Comparison of ENCODE assay signal across 25 cellular contexts in the genomic region with DNA sequence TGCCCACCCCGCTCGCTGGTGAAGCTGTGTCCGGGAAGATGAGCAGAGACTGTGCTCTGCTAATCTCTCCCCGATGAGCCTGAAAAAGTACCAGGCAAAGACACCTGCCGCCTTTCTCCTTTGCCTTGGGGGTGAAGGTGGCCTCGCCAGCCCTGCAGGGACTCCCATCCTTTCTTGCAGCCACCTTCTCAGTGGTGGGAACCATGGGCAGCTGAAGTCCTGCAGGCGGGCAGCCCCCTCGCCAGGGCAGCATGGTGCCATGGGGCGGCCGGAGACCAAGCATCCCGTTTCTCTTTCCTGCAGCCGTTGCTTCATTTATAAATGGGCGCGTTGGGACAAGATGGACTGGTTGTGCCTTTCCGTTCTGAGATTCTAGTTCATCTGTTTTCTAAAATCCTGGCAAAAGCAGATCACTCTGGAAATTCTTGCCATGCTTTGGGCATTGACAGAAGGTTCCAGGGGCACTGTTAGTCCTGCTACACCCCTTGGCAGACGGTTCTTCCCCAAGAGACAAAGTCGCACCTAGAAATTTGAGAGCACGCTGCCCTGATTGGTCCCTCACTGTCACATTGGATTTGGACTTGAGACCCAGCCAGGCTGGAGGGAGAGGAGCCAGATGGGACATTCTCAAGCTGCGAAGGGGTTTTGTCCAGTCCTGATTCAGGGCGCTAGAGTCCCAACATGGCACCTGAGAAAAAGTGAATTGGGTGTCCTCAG. TPM values are rescaled to one million over a fixed set of nuclear protein-coding genes. Genes with fewer than 3 reads are reported as not detected.
"Had no signal": no experiment of that assay in that cellular context is flagged by ENCODE, and none has a peak within 500 bp of the region (broad histone marks: within the 10 kb centered on the region; RNA-seq: fewer than 3 reads in every experiment).

No MANE protein-coding gene starts in this region.

- H3K4me3 ChIP-seq: colonic mucosa, pancreas, stomach, thyroid gland, upper lobe of right lung had no signal

- H3K27me3 Mint-ChIP-seq: activated naive CD4-positive, alpha-beta T cell treated with anti-CD3 and anti-CD28 coated beads, Interleukin-2, amount 50 U/mL, for 24 hours had no signal

- H3K27me3 ChIP-seq: colonic mucosa, pancreas, thyroid gland, upper lobe of right lung had no signal

- DNase-seq: activated CD4-positive, alpha-beta T cell treated with anti-CD3 and anti-CD28 coated beads for 36 hours; activated CD4-positive, CD25-positive, alpha-beta regulatory T cell; activated CD8-positive, alpha-beta memory T cell treated with anti-CD3 and anti-CD28 coated beads, Interleukin-2, amount 10 ng/mL, durations not matched to agents 7 days and 5 days; activated CD8-positive, alpha-beta T cell treated with anti-CD3 and anti-CD28 coated beads, Interleukin-2, amount 10 ng/mL, durations not matched to agents 7 days and 5 days; activated naive CD8-positive, alpha-beta T cell treated with anti-CD3 and anti-CD28 coated beads, Interleukin-2, amount 50 U/mL, for 24 hours; activated T-cell treated with anti-CD3 and anti-CD28 coated beads, Interleukin-2, amount 50 U/mL, for 48 hours; amygdala; central memory CD4-positive, alpha-beta T cell; colonic mucosa; effector CD8-positive, alpha-beta T cell; kidney glomerular epithelial cell; left ventricle myocardium superior; naive B cell; nephron progenitor cell; stimulated activated CD4-positive, alpha-beta T cell treated with anti-CD3 and anti-CD28 coated beads, Interleukin-15, amount 100 ng/mL, for 24 hours; stimulated activated CD4-positive, alpha-beta T cell treated with anti-CD3 and anti-CD28 coated beads, Interleukin-2, amount 100 ng/mL, for 24 hours; stimulated activated naive B cell treated with anti-CD40 and anti-IgM and Interleukin-4, amounts not matched to agents 10 μg/mL and 1 μg/mL and 100 μg/mL, for 72 hours; stomach; thyroid gland; upper lobe of right lung had no signal

- H3K4me1 ChIP-seq: colonic mucosa, pancreas had no signal

- ATAC-seq: activated CD4-positive, alpha-beta T cell treated with anti-CD3 and anti-CD28 coated beads for 36 hours; activated CD8-positive, alpha-beta memory T cell treated with anti-CD3 and anti-CD28 coated beads, Interleukin-2, amount 10 ng/mL, durations not matched to agents 7 days and 5 days; activated CD8-positive, alpha-beta T cell treated with anti-CD3 and anti-CD28 coated beads, Interleukin-2, amount 10 ng/mL, durations not matched to agents 7 days and 5 days; activated naive CD8-positive, alpha-beta T cell treated with anti-CD3 and anti-CD28 coated beads, Interleukin-2, amount 50 U/mL, for 24 hours; left ventricle myocardium superior; pancreas; right cardiac atrium; stimulated activated naive B cell treated with anti-CD40 and anti-IgM and Interleukin-4, amounts not matched to agents 10 μg/mL and 1 μg/mL and 100 μg/mL, for 72 hours; upper lobe of right lung had no signal

- H3K36me3 Mint-ChIP-seq: activated CD8-positive, alpha-beta memory T cell treated with anti-CD3 and anti-CD28 coated beads, Interleukin-2, amount 10 ng/mL, durations not matched to agents 7 days and 5 days; naive B cell; stimulated activated naive B cell treated with anti-CD40 and anti-IgM and Interleukin-4, amounts not matched to agents 10 μg/mL and 1 μg/mL and 100 μg/mL, for 72 hours had no signal

- H3K9me3 ChIP-seq: colonic mucosa, pancreas, stomach, thyroid gland, upper lobe of right lung had no signal

- H3K9me3 Mint-ChIP-seq: activated naive CD4-positive, alpha-beta T cell treated with anti-CD3 and anti-CD28 coated beads, Interleukin-2, amount 50 U/mL, for 24 hours; activated naive CD8-positive, alpha-beta T cell treated with anti-CD3 and anti-CD28 coated beads, Interleukin-2, amount 50 U/mL, for 24 hours; activated T-helper 2 cell treated with anti-CD3 and anti-CD28 coated beads, Interferon-gamma antibody, Interleukin-2, Interleukin-4, amounts not matched to agents 10 μg/mL and 5 μg/mL and 100 μg/mL, durations not matched to agents 14 hours and 24 hours and 36 hours; nephron progenitor cell; stimulated activated naive B cell treated with anti-CD40 and anti-IgM and Interleukin-4, amounts not matched to agents 10 μg/mL and 1 μg/mL and 100 μg/mL, for 72 hours; T-helper 2 cell treated with Interferon-gamma antibody and Interleukin-4, amounts not matched to agents 5 μg/mL and 100 μg/mL, for 36 hours had no signal

- H3K4me3 Mint-ChIP-seq: activated CD4-positive, alpha-beta T cell treated with anti-CD3 and anti-CD28 coated beads for 36 hours; activated CD8-positive, alpha-beta memory T cell treated with anti-CD3 and anti-CD28 coated beads, Interleukin-2, amount 10 ng/mL, durations not matched to agents 7 days and 5 days; activated CD8-positive, alpha-beta T cell treated with anti-CD3 and anti-CD28 coated beads, Interleukin-2, amount 10 ng/mL, durations not matched to agents 7 days and 5 days; activated naive CD4-positive, alpha-beta T cell treated with anti-CD3 and anti-CD28 coated beads, Interleukin-2, amount 50 U/mL, for 24 hours; activated naive CD8-positive, alpha-beta T cell treated with anti-CD3 and anti-CD28 coated beads, Interleukin-2, amount 50 U/mL, for 24 hours; naive B cell; nephron progenitor cell; stimulated activated naive B cell treated with anti-CD40 and anti-IgM and Interleukin-4, amounts not matched to agents 10 μg/mL and 1 μg/mL and 100 μg/mL, for 72 hours; T-helper 2 cell treated with Interferon-gamma antibody and Interleukin-4, amounts not matched to agents 5 μg/mL and 100 μg/mL, for 36 hours had no signal

- H3K27ac Mint-ChIP-seq: activated CD4-positive, alpha-beta T cell treated with anti-CD3 and anti-CD28 coated beads for 36 hours; activated CD8-positive, alpha-beta memory T cell treated with anti-CD3 and anti-CD28 coated beads, Interleukin-2, amount 10 ng/mL, durations not matched to agents 7 days and 5 days; activated CD8-positive, alpha-beta T cell treated with anti-CD3 and anti-CD28 coated beads, Interleukin-2, amount 10 ng/mL, durations not matched to agents 7 days and 5 days; activated naive CD4-positive, alpha-beta T cell treated with anti-CD3 and anti-CD28 coated beads, Interleukin-2, amount 50 U/mL, for 24 hours; activated naive CD8-positive, alpha-beta T cell treated with anti-CD3 and anti-CD28 coated beads, Interleukin-2, amount 50 U/mL, for 24 hours; activated T-helper 2 cell treated with anti-CD3 and anti-CD28 coated beads, Interferon-gamma antibody, Interleukin-2, Interleukin-4, amounts not matched to agents 10 μg/mL and 5 μg/mL and 100 μg/mL, durations not matched to agents 14 hours and 24 hours and 36 hours; naive B cell; nephron progenitor cell; stimulated activated naive B cell treated with anti-CD40 and anti-IgM and Interleukin-4, amounts not matched to agents 10 μg/mL and 1 μg/mL and 100 μg/mL, for 72 hours; T-helper 2 cell treated with Interferon-gamma antibody and Interleukin-4, amounts not matched to agents 5 μg/mL and 100 μg/mL, for 36 hours had no signal

- H3K27ac ChIP-seq: colonic mucosa, pancreas, stomach, thyroid gland, upper lobe of right lung had no signal

RNA-seq across cellular contexts. Expression of a gene that starts 7.5 kb away (rescaled TPM):
- total RNA-seq: activated CD8-positive, alpha-beta T cell treated with anti-CD3 and anti-CD28 coated beads, Interleukin-2, amount 10 ng/mL, durations not matched to agents 7 days and 5 days had no signal
